ENCODE assay signal across 1 cellular context in the genomic region with DNA sequence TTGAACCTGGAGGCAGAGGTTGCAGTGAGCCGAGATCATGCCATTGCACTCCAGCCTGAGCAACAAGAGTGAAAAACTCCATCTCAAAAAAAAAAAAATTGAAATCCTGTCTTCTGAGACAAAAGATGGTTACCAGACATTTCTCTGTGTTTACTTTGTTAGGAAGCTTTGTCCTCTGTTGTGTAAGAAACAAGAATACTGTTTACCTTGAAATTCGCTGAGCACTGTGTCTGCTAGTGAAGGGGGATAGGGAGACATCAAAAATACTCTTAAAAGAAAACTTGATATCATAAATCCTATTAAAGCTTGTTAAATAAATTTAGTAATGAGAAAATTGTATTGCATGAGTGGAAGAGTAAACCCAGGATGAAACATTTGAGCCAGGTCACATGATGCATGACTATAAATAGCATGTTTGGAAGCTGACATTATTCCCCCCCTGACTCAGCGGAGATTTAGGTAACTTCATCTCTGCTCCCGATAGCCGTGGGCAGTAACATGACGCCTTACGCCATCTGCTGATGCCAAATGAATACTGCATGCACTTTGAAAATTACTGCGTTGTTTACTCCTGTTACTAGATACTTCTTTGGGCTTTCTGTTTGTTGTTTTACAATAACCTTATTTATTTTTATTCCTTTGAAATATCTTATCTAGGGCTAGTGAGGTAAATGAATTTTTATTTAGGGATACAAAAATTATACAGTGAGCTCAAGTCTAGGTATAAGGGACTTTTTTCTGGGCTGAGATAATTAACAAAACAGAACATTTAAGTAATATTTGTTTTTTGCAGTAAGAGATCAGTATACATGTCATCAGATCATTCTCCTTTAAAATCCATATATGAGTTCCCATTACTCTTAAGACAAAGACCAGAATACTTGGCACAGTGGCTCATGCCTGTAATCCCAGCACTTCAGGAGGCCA.
TF ChIP-seq lines count a peak whose summit lies in the region.

No MANE protein-coding gene starts in this region.

TF ChIP-seq in HepG2, 621 proteins besides CTCF, POLR2A, EP300 and RAD21 (continued from another document and continues in another):
- TF ChIP-seq, protein P1, sequence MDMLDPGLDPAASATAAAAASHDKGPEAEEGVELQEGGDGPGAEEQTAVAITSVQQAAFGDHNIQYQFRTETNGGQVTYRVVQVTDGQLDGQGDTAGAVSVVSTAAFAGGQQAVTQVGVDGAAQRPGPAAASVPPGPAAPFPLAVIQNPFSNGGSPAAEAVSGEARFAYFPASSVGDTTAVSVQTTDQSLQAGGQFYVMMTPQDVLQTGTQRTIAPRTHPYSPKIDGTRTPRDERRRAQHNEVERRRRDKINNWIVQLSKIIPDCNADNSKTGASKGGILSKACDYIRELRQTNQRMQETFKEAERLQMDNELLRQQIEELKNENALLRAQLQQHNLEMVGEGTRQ (IDR thresholded peaks at IDR 0.05; ENCODE audit: low read depth, low read length) = 0 out of 2 replicates have a peak, but pooled peaks have one; percentile 58
- TF ChIP-seq, protein P1 (CRISPR knock-in tag; IDR thresholded peaks at IDR 0.05; ENCODE audit: borderline replicate concordance) = no peak; the same call in 1 of the 2 replicates
- TF ChIP-seq ZNF878 (CRISPR knock-in tag; IDR thresholded peaks at IDR 0.05) = no peak
- peak; percentile 34; the same call in 1 of the 2 replicates for TF ChIP-seq MIER3 (CRISPR knock-in tag; IDR thresholded peaks at IDR 0.05; ENCODE audit: borderline replicate concordance)
- no peak for TF ChIP-seq MED13 (CRISPR knock-in tag; IDR thresholded peaks at IDR 0.05)
- no peak for TF ChIP-seq KLF13 (CRISPR knock-in tag; IDR thresholded peaks at IDR 0.05)
- no peak for TF ChIP-seq RBAK (CRISPR knock-in tag; IDR thresholded peaks at IDR 0.05)
- TF ChIP-seq TBL1XR1 (IDR thresholded peaks at IDR 0.05; ENCODE audit: borderline replicate concordance, low read length, partially characterized antibody) = no peak
- TF ChIP-seq ZNF790 (CRISPR knock-in tag; IDR thresholded peaks at IDR 0.05; ENCODE audit: borderline replicate concordance) = no peak
- TF ChIP-seq, protein P2, sequence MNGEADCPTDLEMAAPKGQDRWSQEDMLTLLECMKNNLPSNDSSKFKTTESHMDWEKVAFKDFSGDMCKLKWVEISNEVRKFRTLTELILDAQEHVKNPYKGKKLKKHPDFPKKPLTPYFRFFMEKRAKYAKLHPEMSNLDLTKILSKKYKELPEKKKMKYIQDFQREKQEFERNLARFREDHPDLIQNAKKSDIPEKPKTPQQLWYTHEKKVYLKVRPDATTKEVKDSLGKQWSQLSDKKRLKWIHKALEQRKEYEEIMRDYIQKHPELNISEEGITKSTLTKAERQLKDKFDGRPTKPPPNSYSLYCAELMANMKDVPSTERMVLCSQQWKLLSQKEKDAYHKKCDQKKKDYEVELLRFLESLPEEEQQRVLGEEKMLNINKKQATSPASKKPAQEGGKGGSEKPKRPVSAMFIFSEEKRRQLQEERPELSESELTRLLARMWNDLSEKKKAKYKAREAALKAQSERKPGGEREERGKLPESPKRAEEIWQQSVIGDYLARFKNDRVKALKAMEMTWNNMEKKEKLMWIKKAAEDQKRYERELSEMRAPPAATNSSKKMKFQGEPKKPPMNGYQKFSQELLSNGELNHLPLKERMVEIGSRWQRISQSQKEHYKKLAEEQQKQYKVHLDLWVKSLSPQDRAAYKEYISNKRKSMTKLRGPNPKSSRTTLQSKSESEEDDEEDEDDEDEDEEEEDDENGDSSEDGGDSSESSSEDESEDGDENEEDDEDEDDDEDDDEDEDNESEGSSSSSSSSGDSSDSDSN (CRISPR knock-in tag; IDR thresholded peaks at IDR 0.05) = no peak
- peak; percentile 86; the same call in 1 of the 2 replicates for TF ChIP-seq SSRP1 (CRISPR knock-in tag; IDR thresholded peaks at IDR 0.05)
- no peak for TF ChIP-seq ZNF180 (CRISPR knock-in tag; IDR thresholded peaks at IDR 0.05; ENCODE audit: borderline replicate concordance, low read depth)
- TF ChIP-seq ZNF761 (CRISPR knock-in tag; conservative IDR thresholded peaks at IDR 0.05) = no peak
- peak; percentile 20; the same call in 1 of the 2 replicates for TF ChIP-seq FOXO1 (CRISPR knock-in tag; IDR thresholded peaks at IDR 0.05)
- 0 out of 2 replicates have a peak, but pooled peaks have one; percentile 47 for TF ChIP-seq SMAD3 (CRISPR knock-in tag; IDR thresholded peaks at IDR 0.05)
- TF ChIP-seq HDAC2 (CRISPR knock-in tag; IDR thresholded peaks at IDR 0.05) = no peak
- peak; percentile 16; the same call in 1 of the 2 replicates for TF ChIP-seq NFE2L2 (IDR thresholded peaks at IDR 0.05; ENCODE audit: low read length)
- TF ChIP-seq ZNF552 (CRISPR knock-in tag; IDR thresholded peaks at IDR 0.05; ENCODE audit: borderline replicate concordance) = no peak
- no peak for TF ChIP-seq YY1 (IDR thresholded peaks at IDR 0.05; ENCODE audit: insufficient read depth, insufficient replicate concordance, low read depth, low read length)
- TF ChIP-seq, protein P3, sequence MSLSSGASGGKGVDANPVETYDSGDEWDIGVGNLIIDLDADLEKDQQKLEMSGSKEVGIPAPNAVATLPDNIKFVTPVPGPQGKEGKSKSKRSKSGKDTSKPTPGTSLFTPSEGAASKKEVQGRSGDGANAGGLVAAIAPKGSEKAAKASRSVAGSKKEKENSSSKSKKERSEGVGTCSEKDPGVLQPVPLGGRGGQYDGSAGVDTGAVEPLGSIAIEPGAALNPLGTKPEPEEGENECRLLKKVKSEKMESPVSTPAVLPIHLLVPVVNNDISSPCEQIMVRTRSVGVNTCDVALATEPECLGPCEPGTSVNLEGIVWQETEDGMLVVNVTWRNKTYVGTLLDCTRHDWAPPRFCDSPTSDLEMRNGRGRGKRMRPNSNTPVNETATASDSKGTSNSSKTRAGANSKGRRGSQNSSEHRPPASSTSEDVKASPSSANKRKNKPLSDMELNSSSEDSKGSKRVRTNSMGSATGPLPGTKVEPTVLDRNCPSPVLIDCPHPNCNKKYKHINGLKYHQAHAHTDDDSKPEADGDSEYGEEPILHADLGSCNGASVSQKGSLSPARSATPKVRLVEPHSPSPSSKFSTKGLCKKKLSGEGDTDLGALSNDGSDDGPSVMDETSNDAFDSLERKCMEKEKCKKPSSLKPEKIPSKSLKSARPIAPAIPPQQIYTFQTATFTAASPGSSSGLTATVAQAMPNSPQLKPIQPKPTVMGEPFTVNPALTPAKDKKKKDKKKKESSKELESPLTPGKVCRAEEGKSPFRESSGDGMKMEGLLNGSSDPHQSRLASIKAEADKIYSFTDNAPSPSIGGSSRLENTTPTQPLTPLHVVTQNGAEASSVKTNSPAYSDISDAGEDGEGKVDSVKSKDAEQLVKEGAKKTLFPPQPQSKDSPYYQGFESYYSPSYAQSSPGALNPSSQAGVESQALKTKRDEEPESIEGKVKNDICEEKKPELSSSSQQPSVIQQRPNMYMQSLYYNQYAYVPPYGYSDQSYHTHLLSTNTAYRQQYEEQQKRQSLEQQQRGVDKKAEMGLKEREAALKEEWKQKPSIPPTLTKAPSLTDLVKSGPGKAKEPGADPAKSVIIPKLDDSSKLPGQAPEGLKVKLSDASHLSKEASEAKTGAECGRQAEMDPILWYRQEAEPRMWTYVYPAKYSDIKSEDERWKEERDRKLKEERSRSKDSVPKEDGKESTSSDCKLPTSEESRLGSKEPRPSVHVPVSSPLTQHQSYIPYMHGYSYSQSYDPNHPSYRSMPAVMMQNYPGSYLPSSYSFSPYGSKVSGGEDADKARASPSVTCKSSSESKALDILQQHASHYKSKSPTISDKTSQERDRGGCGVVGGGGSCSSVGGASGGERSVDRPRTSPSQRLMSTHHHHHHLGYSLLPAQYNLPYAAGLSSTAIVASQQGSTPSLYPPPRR (CRISPR knock-in tag; IDR thresholded peaks at IDR 0.05; ENCODE audit: borderline replicate concordance) = no peak
- TF ChIP-seq, protein P4, sequence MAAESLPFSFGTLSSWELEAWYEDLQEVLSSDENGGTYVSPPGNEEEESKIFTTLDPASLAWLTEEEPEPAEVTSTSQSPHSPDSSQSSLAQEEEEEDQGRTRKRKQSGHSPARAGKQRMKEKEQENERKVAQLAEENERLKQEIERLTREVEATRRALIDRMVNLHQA (CRISPR knock-in tag; IDR thresholded peaks at IDR 0.05) = no peak
- TF ChIP-seq ZNF230 (CRISPR knock-in tag; IDR thresholded peaks at IDR 0.05) = 0 out of 2 replicates have a peak, but pooled peaks have one; percentile 26
- TF ChIP-seq, protein P5, sequence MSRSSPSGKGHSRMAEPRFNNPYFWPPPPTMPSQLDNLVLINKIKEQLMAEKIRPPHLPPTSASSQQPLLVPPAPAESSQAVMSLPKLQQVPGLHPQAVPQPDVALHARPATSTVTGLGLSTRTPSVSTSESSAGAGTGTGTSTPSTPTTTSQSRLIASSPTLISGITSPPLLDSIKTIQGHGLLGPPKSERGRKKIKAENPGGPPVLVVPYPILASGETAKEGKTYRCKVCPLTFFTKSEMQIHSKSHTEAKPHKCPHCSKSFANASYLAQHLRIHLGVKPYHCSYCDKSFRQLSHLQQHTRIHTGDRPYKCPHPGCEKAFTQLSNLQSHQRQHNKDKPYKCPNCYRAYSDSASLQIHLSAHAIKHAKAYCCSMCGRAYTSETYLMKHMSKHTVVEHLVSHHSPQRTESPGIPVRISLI (CRISPR knock-in tag; IDR thresholded peaks at IDR 0.05; ENCODE audit: borderline replicate concordance) = no peak
- no peak for TF ChIP-seq SRSF9 (IDR thresholded peaks at IDR 0.05; ENCODE audit: borderline replicate concordance, insufficient read depth, low read depth, low read length, poor library complexity, severe bottlenecking)
- TF ChIP-seq, protein P6, sequence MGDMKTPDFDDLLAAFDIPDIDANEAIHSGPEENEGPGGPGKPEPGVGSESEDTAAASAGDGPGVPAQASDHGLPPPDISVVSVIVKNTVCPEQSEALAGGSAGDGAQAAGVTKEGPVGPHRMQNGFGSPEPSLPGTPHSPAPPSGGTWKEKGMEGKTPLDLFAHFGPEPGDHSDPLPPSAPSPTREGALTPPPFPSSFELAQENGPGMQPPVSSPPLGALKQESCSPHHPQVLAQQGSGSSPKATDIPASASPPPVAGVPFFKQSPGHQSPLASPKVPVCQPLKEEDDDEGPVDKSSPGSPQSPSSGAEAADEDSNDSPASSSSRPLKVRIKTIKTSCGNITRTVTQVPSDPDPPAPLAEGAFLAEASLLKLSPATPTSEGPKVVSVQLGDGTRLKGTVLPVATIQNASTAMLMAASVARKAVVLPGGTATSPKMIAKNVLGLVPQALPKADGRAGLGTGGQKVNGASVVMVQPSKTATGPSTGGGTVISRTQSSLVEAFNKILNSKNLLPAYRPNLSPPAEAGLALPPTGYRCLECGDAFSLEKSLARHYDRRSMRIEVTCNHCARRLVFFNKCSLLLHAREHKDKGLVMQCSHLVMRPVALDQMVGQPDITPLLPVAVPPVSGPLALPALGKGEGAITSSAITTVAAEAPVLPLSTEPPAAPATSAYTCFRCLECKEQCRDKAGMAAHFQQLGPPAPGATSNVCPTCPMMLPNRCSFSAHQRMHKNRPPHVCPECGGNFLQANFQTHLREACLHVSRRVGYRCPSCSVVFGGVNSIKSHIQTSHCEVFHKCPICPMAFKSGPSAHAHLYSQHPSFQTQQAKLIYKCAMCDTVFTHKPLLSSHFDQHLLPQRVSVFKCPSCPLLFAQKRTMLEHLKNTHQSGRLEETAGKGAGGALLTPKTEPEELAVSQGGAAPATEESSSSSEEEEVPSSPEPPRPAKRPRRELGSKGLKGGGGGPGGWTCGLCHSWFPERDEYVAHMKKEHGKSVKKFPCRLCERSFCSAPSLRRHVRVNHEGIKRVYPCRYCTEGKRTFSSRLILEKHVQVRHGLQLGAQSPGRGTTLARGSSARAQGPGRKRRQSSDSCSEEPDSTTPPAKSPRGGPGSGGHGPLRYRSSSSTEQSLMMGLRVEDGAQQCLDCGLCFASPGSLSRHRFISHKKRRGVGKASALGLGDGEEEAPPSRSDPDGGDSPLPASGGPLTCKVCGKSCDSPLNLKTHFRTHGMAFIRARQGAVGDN (CRISPR knock-in tag; IDR thresholded peaks at IDR 0.05) = no peak
- no peak for TF ChIP-seq ZNF672 (CRISPR knock-in tag; IDR thresholded peaks at IDR 0.05)
- no peak for TF ChIP-seq ZNF629 (CRISPR knock-in tag; conservative IDR thresholded peaks at IDR 0.05)
- TF ChIP-seq ZNF724P (CRISPR knock-in tag; IDR thresholded peaks at IDR 0.05; ENCODE audit: borderline replicate concordance) = no peak
- no peak for TF ChIP-seq ZFX (CRISPR knock-in tag; IDR thresholded peaks at IDR 0.05; ENCODE audit: low read depth)
- TF ChIP-seq ZFP41 (CRISPR knock-in tag; IDR thresholded peaks at IDR 0.05; ENCODE audit: borderline replicate concordance) = no peak
- TF ChIP-seq TEAD3 (CRISPR knock-in tag; optimal IDR thresholded peaks at IDR 0.05; ENCODE audit: borderline replicate concordance) = peak; percentile 55
- no peak for TF ChIP-seq DR1 (CRISPR knock-in tag; IDR thresholded peaks at IDR 0.05)
- no peak for TF ChIP-seq HNF4G (IDR thresholded peaks at IDR 0.05; ENCODE audit: borderline replicate concordance, low read depth, low read length)
- no peak for TF ChIP-seq HNF4G (CRISPR knock-in tag; IDR thresholded peaks at IDR 0.05; ENCODE audit: borderline replicate concordance, low read depth)
- TF ChIP-seq, protein P7, sequence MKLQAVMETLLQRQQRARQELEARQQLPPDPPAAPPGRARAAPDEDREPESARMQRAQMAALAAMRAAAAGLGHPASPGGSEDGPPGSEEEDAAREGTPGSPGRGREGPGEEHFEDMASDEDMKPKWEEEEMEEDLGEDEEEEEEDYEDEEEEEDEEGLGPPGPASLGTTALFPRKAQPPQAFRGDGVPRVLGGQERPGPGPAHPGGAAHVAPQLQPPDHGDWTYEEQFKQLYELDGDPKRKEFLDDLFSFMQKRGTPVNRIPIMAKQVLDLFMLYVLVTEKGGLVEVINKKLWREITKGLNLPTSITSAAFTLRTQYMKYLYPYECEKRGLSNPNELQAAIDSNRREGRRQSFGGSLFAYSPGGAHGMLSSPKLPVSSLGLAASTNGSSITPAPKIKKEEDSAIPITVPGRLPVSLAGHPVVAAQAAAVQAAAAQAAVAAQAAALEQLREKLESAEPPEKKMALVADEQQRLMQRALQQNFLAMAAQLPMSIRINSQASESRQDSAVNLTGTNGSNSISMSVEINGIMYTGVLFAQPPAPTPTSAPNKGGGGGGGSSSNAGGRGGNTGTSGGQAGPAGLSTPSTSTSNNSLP (IDR thresholded peaks at IDR 0.05; ENCODE audit: low read depth, low read length) = peak; percentile 63; the same call in 1 of the 2 replicates
- TF ChIP-seq, protein P8, sequence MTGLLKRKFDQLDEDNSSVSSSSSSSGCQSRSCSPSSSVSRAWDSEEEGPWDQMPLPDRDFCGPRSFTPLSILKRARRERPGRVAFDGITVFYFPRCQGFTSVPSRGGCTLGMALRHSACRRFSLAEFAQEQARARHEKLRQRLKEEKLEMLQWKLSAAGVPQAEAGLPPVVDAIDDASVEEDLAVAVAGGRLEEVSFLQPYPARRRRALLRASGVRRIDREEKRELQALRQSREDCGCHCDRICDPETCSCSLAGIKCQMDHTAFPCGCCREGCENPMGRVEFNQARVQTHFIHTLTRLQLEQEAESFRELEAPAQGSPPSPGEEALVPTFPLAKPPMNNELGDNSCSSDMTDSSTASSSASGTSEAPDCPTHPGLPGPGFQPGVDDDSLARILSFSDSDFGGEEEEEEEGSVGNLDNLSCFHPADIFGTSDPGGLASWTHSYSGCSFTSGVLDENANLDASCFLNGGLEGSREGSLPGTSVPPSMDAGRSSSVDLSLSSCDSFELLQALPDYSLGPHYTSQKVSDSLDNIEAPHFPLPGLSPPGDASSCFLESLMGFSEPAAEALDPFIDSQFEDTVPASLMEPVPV (CRISPR knock-in tag; IDR thresholded peaks at IDR 0.05) = no peak
